ENCODE assay signal across 15 cellular contexts in the genomic region with DNA sequence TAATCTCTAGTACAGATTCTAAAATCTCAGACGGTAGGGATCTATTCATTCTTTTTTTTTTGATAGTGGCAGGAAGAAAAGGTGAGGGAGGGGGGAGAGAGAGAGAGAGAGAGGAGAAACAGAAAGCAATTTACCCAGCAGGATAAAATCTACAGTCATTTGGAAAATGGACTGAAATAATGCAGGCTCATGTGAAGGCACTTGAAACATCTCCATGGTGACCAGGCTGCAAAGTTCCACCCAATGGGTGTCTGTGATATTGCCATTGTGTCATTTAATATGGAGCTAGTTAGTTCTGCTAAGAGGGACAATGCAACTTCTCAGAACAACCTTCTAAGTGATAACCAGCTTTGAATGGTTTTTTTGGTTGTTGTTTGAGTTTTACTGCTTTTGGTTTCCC.
DNase-seq lines count a peak whose midpoint lies in the region; ATAC-seq and TF ChIP-seq lines count a peak whose summit lies in the region.
"Had no signal": no experiment of that assay in that cellular context is flagged by ENCODE, and none has a peak within 500 bp of the region (broad histone marks: within the 10 kb centered on the region; RNA-seq: fewer than 3 reads in every experiment).

No MANE protein-coding gene starts in this region.

- no peak overlapping the region for H2AFZ ChIP-seq in neural cell (ENCODE audit: low read depth, low read length)

- no peaks in the 10 kb centered on the region for H3K9me3 ChIP-seq in neural cell (ENCODE audit: low read length)

- H3K36me3 ChIP-seq in neural cell (ENCODE audit: insufficient read depth, low read length): no peaks in the 10 kb centered on the region

- no peak overlapping the region for H3K9ac ChIP-seq in neural cell (ENCODE audit: low read length)

- TF ChIP-seq CTCF in neural cell (IDR thresholded peaks at IDR 0.05; ENCODE audit: poor library complexity, severe bottlenecking): no peak

- no peaks in the 10 kb centered on the region for H3K27me3 ChIP-seq in neural cell (ENCODE audit: insufficient read depth, low read depth, low read length)

- H3K9me2 ChIP-seq in neural cell (ENCODE audit: insufficient read depth, low read length): no peaks in the 10 kb centered on the region

- H3F3A ChIP-seq in neural cell (ENCODE audit: insufficient read depth, low read length, poor library complexity, severe bottlenecking): no peaks in the 10 kb centered on the region

- DNase-seq in DMS53 (lab: John Stamatoyannopoulos, UW): peak; percentile 39
- DNase-seq in DMS53 treated with DMSO at 0.1 percent for 48 hours (lab: John Stamatoyannopoulos, UW; ENCODE audit: unreplicated experiment): no peak
- no peak for DNase-seq in DMS79 (lab: John Stamatoyannopoulos, UW)
- no peak for DNase-seq in activated gamma-delta T cell (lab: John Stamatoyannopoulos, UW)
- no peak for DNase-seq in activated effector memory CD4-positive, alpha-beta T cell treated with Interleukin-2 at 50 U/mL for 16 hours
- DNase-seq: activated T-cell treated with anti-CD3 and anti-CD28 coated beads, Interleukin-2, amount 50 U/mL, for 1 hour; NCI-H2171; SW 1271 had no signal

- no peak for TF ChIP-seq RAD21 in neural cell (conservative IDR thresholded peaks at IDR 0.05)

- peak overlapping the region; percentile 73 for H3K27ac ChIP-seq in neural cell (ENCODE audit: low read length)
- H3K27ac ChIP-seq: 22Rv1, epithelial cell of prostate had no signal

- H3K4me2 ChIP-seq in neural cell (ENCODE audit: low read length): peak overlapping the region; percentile 11
- H3K4me2 ChIP-seq: smooth muscle cell had no signal

- ATAC-seq in GM21529 (IDR thresholded peaks at IDR 0.05; ENCODE audit: unreplicated experiment): peak; percentile 81
- peak; percentile 84 for ATAC-seq in HG03457 (IDR thresholded peaks at IDR 0.05; ENCODE audit: unreplicated experiment)
- ATAC-seq: WTC11 had no signal

- no peaks in the 10 kb centered on the region for H3K79me2 ChIP-seq in neural cell (replicated peaks; ENCODE audit: insufficient read depth, low read length)

- no peak overlapping the region for H3K4me3 ChIP-seq in neural cell (ENCODE audit: low read length)
- H3K4me3 ChIP-seq: smooth muscle cell had no signal

- H4K20me1 ChIP-seq in neural cell (ENCODE audit: insufficient read depth): no peaks in the 10 kb centered on the region

- TF ChIP-seq EP300 in neural cell (conservative IDR thresholded peaks at IDR 0.05; ENCODE audit: poor library complexity, severe bottlenecking): peak; percentile 69

TF ChIP-seq in neural cell, 6 proteins besides CTCF, POLR2A, EP300 and RAD21:
- TF ChIP-seq REST (IDR thresholded peaks at IDR 0.05; ENCODE audit: borderline replicate concordance): peak; percentile 72
- no peak for TF ChIP-seq SMC3 (conservative IDR thresholded peaks at IDR 0.05; ENCODE audit: poor library complexity)
- TF ChIP-seq POLR2AphosphoS5 (IDR thresholded peaks at IDR 0.05): peak; percentile 67
